In genomic region chr7:30595461-30596042, GRCh38 we compare ENCODE assay signal across 8 cellular contexts. TPM values are rescaled to one million over a fixed set of nuclear protein-coding genes. Genes with fewer than 3 reads are reported as not detected.
A peak's percentile ranks its signal among the peaks of the same experiment; 100 is the strongest.
DNase-seq lines count a peak whose midpoint lies in the region; ATAC-seq and TF ChIP-seq lines count a peak whose summit lies in the region.

No MANE protein-coding gene starts in this region.

- peaks cover 50% of the 10 kb centered on the region for H4K20me1 ChIP-seq in BLaER1
- H4K20me1 ChIP-seq in HCT116 (ENCODE audit: insufficient read depth): no peaks in the 10 kb centered on the region

- no peak for TF ChIP-seq POLR2A in HCT116 (IDR thresholded peaks at IDR 0.05; ENCODE audit: borderline replicate concordance, extremely low read depth, insufficient read depth, insufficient read length)

- peak overlapping the region; percentile 99 for H3K4me3 Mint-ChIP-seq in activated T-helper 17 cell treated with anti-CD3 and anti-CD28 coated beads, Interleukin-2, amount 50 U/mL, for 72 hours
- H3K4me3 Mint-ChIP-seq in stimulated activated memory B cell treated with anti-CD40 and anti-IgM and Interleukin-4, amounts not matched to agents 10 μg/mL and 1 μg/mL and 100 μg/mL, for 72 hours: peak overlapping the region; percentile 93

- TF ChIP-seq RAD21 in HCT116 (IDR thresholded peaks at IDR 0.05; ENCODE audit: low read depth): no peak

- DNase-seq in HCT116 (ENCODE audit: low read depth, low spot score): no peak
- no peak for DNase-seq in stimulated activated CD4-positive, alpha-beta T cell treated with anti-CD3 and anti-CD28 coated beads, Interleukin-4, amount 100 ng/mL, for 1 hour
- DNase-seq in 8988T: no peak

- H3K4me1 Mint-ChIP-seq in activated T-helper 17 cell treated with anti-CD3 and anti-CD28 coated beads, Interleukin-2, amount 50 U/mL, for 72 hours: peaks cover 14% of the 10 kb centered on the region
- H3K4me1 Mint-ChIP-seq in stimulated activated memory B cell treated with anti-CD40 and anti-IgM and Interleukin-4, amounts not matched to agents 10 μg/mL and 1 μg/mL and 100 μg/mL, for 72 hours: peaks cover 48% of the 10 kb centered on the region

- peak overlapping the region; percentile 90 for H3K4me3 ChIP-seq in BLaER1
- H3K4me3 ChIP-seq in HCT116 (replicated peaks in 1 of 2; ENCODE audit: low read depth in 1 of 2, low read length in 2 of 2): peak overlapping the region; percentile 88 to 98
- peak overlapping the region; percentile 98 for H3K4me3 ChIP-seq in iPS-18a (ENCODE audit: low read length)

- ATAC-seq in HCT116: no peak
- no peak for ATAC-seq in activated T-helper 17 cell treated with anti-CD3 and anti-CD28 coated beads, Interleukin-2, amount 50 U/mL, for 72 hours (replicated peaks)
- no peak for ATAC-seq in stimulated activated memory B cell treated with anti-CD40 and anti-IgM and Interleukin-4, amounts not matched to agents 10 μg/mL and 1 μg/mL and 100 μg/mL, for 72 hours
- no peak for ATAC-seq in HG02610 (IDR thresholded peaks at IDR 0.05; ENCODE audit: unreplicated experiment)

- POLR2A ChIA-PET in HCT116 (lab: Charles Lee): no interaction called here

- no peaks in the 10 kb centered on the region for H3K9me3 Mint-ChIP-seq in activated T-helper 17 cell treated with anti-CD3 and anti-CD28 coated beads, Interleukin-2, amount 50 U/mL, for 72 hours
- no peaks in the 10 kb centered on the region for H3K9me3 Mint-ChIP-seq in stimulated activated memory B cell treated with anti-CD40 and anti-IgM and Interleukin-4, amounts not matched to agents 10 μg/mL and 1 μg/mL and 100 μg/mL, for 72 hours

- H3K36me3 Mint-ChIP-seq in activated T-helper 17 cell treated with anti-CD3 and anti-CD28 coated beads, Interleukin-2, amount 50 U/mL, for 72 hours (ENCODE audit: low read depth): peaks cover 63% of the 10 kb centered on the region
- peaks cover 19% of the 10 kb centered on the region for H3K36me3 Mint-ChIP-seq in stimulated activated memory B cell treated with anti-CD40 and anti-IgM and Interleukin-4, amounts not matched to agents 10 μg/mL and 1 μg/mL and 100 μg/mL, for 72 hours

- no peak for TF ChIP-seq CTCF in HCT116 (IDR thresholded peaks at IDR 0.05 in 2 of 3, conservative IDR thresholded peaks at IDR 0.05 in 1 of 3; ENCODE audit: borderline replicate concordance in 1 of 3, insufficient read depth in 1 of 3, low read depth in 2 of 3, low read length in 2 of 3)

- H3K36me3 ChIP-seq in BLaER1: peaks cover 27% of the 10 kb centered on the region
- peaks cover 6 to 22% of the 10 kb centered on the region in 2 experiments for H3K36me3 ChIP-seq in HCT116 (ENCODE audit: control insufficient read depth in 1 of 2, insufficient read depth in 2 of 2, low read length in 2 of 2)
- H3K36me3 ChIP-seq in iPS-18a (ENCODE audit: control insufficient read depth, low read depth, low read length): peaks cover 24% of the 10 kb centered on the region

- intact Hi-C loops in HCT116 (cut with micrococcal nuclease): loop anchor here (10.0 kb wide), 1 partner anchor 1899 kb away; the partner anchor contains the start of genes AVL9 and LSM5

- H3K27me3 ChIP-seq in BLaER1 (no peaks in the 10 kb centered on the region), HCT116 (ENCODE audit: insufficient read depth, low read length) (no peaks in the 10 kb centered on the region), iPS-18a (ENCODE audit: control insufficient read depth, insufficient read depth, low read length) (no peaks in the 10 kb centered on the region)

- RAD21 ChIA-PET in HCT116 (lab: Charles Lee; ENCODE audit: low non-redundant PET in 1 of 2, low total read pairs in 2 of 2, uncharacterized antibody in 2 of 2, unreplicated experiment in 2 of 2): no interaction called here

- H3K9me3 ChIP-seq in BLaER1: no peaks in the 10 kb centered on the region
- H3K9me3 ChIP-seq in HCT116 (ENCODE audit: control insufficient read depth in 1 of 2, insufficient read depth in 1 of 2, low read depth in 1 of 2, low read length in 2 of 2): no peaks in the 10 kb centered on the region
- no peaks in the 10 kb centered on the region for H3K9me3 ChIP-seq in iPS-18a (ENCODE audit: control insufficient read depth, low read depth, low read length)

- BruUV-seq in HCT116 (replicated peaks; lab: Mats Ljungman, UMichigan): TSS peak; percentile 49

- H3K9ac ChIP-seq in BLaER1 (peak overlapping the region; percentile 98), HCT116 (ENCODE audit: low read length) (peak overlapping the region; percentile 84), iPS-18a (ENCODE audit: low read length) (peak overlapping the region; percentile 97)

- peak overlapping the region; percentile 82 for H3K4me2 ChIP-seq in BLaER1
- H3K4me2 ChIP-seq in HCT116 (ENCODE audit: low read length): peak overlapping the region; percentile 96

- H3K27ac Mint-ChIP-seq in activated T-helper 17 cell treated with anti-CD3 and anti-CD28 coated beads, Interleukin-2, amount 50 U/mL, for 72 hours: peak overlapping the region; percentile 99
- H3K27ac Mint-ChIP-seq in stimulated activated memory B cell treated with anti-CD40 and anti-IgM and Interleukin-4, amounts not matched to agents 10 μg/mL and 1 μg/mL and 100 μg/mL, for 72 hours: peak overlapping the region; percentile 92

- H2AFZ ChIP-seq in HCT116 (ENCODE audit: low read depth, low read length, poor library complexity, severe bottlenecking): no peak overlapping the region

- H3K4me1 ChIP-seq in BLaER1 (peaks cover 31% of the 10 kb centered on the region), HCT116 (ENCODE audit: control insufficient read depth in 1 of 2, insufficient read depth in 2 of 2, low read length in 2 of 2) (peaks cover 5 to 16% of the 10 kb centered on the region in 2 experiments; a peak in 3 of 4 replicates), iPS-18a (ENCODE audit: control insufficient read depth, low read depth, low read length) (peaks cover 15% of the 10 kb centered on the region)

- peaks cover 84% of the 10 kb centered on the region for H3K79me2 ChIP-seq in HCT116 (ENCODE audit: insufficient read depth, low read length)

- no peaks in the 10 kb centered on the region for H3K27me3 Mint-ChIP-seq in activated T-helper 17 cell treated with anti-CD3 and anti-CD28 coated beads, Interleukin-2, amount 50 U/mL, for 72 hours
- no peaks in the 10 kb centered on the region for H3K27me3 Mint-ChIP-seq in stimulated activated memory B cell treated with anti-CD40 and anti-IgM and Interleukin-4, amounts not matched to agents 10 μg/mL and 1 μg/mL and 100 μg/mL, for 72 hours

- no peaks in the 10 kb centered on the region for H3K9me2 ChIP-seq in HCT116 (ENCODE audit: insufficient read depth)

- CTCF ChIA-PET in HCT116 (lab: Charles Lee): no interaction called here

- H3K27ac ChIP-seq in BLaER1: peak overlapping the region; percentile 98
- H3K27ac ChIP-seq in HCT116 (ENCODE audit: low read depth, low read length): peak overlapping the region; percentile 92
- H3K27ac ChIP-seq in iPS-18a (ENCODE audit: low read length): peak overlapping the region; percentile 89

TF ChIP-seq in HCT116, 20 proteins besides CTCF, POLR2A, EP300 and RAD21 (continues in another document):
- TF ChIP-seq FOSL1 (IDR thresholded peaks at IDR 0.05; ENCODE audit: low read depth): no peak
- TF ChIP-seq ELF1 (IDR thresholded peaks at IDR 0.05; ENCODE audit: borderline replicate concordance, low read depth): no peak
- TF ChIP-seq YY1 (IDR thresholded peaks at IDR 0.05; ENCODE audit: extremely low read depth, insufficient replicate concordance, low read depth, low read length): no peak
- no peak for TF ChIP-seq ATF3 (IDR thresholded peaks at IDR 0.05)
- no peak for TF ChIP-seq JUND (IDR thresholded peaks at IDR 0.05)
- no peak for TF ChIP-seq REST (IDR thresholded peaks at IDR 0.05; ENCODE audit: low read depth)

RNA-seq across cellular contexts. Expression of gene GARS1, which starts 0.9 kb away (rescaled TPM):
- total RNA-seq in HCT116 (2021; ENCODE audit: unreplicated experiment): 329 TPM
- polyA plus RNA-seq in HCT116 (2012): 397 and 465 TPM in 2 replicates
- total RNA-seq in activated T-helper 17 cell treated with anti-CD3 and anti-CD28 coated beads, Interleukin-2, amount 50 U/mL, for 72 hours: 100 to 1,000 TPM; 152 to 222 TPM
